9 cellular contexts compared by ENCODE assay signal in genomic region chr1:15966081-15966955, GRCh38. TPM values are rescaled to one million over a fixed set of nuclear protein-coding genes. Genes with fewer than 3 reads are reported as not detected.
DNase-seq lines count a peak whose midpoint lies in the region; ATAC-seq and TF ChIP-seq lines count a peak whose summit lies in the region.
"Had no signal": no experiment of that assay in that cellular context is flagged by ENCODE, and none has a peak within 500 bp of the region (broad histone marks: within the 10 kb centered on the region; RNA-seq: fewer than 3 reads in every experiment).

No MANE protein-coding gene starts in this region.

- H4K8ac ChIP-seq in IMR-90 (ENCODE audit: low read depth in 2 of 2, low read length in 2 of 2), result peak overlapping the region; percentile 57 to 71

- peaks cover 15% of the 10 kb centered on the region; the same call in 1 of the 2 replicates for H4K20me1 ChIP-seq in IMR-90 (ENCODE audit: insufficient read depth, low read length)

- DNase-seq in AG10803 (ENCODE audit: low read depth), result peak; percentile 46
- DNase-seq in IMR-90, result peak; percentile 79
- peak; percentile 81 for DNase-seq in activated T-cell treated with anti-CD3 and anti-CD28 coated beads for 24 hours (ENCODE audit: low read depth)
- peak; percentile 76 for DNase-seq in globus pallidus (ENCODE audit: low spot score)
- DNase-seq in stimulated activated CD4-positive, alpha-beta T cell treated with anti-CD3 and anti-CD28 coated beads, Interleukin-2, amount 100 ng/mL, for 4 hours (ENCODE audit: low read depth), result peak; percentile 70
- DNase-seq in NCI-H82 treated with DMSO at 0.1 percent for 48 hours (lab: John Stamatoyannopoulos, UW; ENCODE audit: unreplicated experiment), result no peak
- DNase-seq in cerebellum (ENCODE audit: low spot score), result no peak

- H3K23ac ChIP-seq in IMR-90 (ENCODE audit: low read depth, low read length), result peak overlapping the region; percentile 96

- WGBS in IMR-90 (ENCODE audit: extremely low coverage in 2 of 2, insufficient read length in 1 of 2), 2 experiments, result 8% methylated on average over 4 of the region's 18 CpGs; no CpG with 5 or more reads in 1 of the 2 experiments

- H3K4me3 ChIP-seq in AG10803 (ENCODE audit: low read length), result peak overlapping the region; percentile 21
- no peak overlapping the region for H3K4me3 ChIP-seq in IMR-90 (ENCODE audit: insufficient read depth, low read depth, low read length)

- peak overlapping the region; percentile 52 for H2BK5ac ChIP-seq in IMR-90 (ENCODE audit: low read depth, low read length, poor library complexity, severe bottlenecking)

- H3K4ac ChIP-seq in IMR-90 (ENCODE audit: low read depth, low read length), result peak overlapping the region; percentile 64

- H3K36me3 ChIP-seq in IMR-90 (ENCODE audit: control insufficient read depth, insufficient read depth, low read length), result peaks cover 19% of the 10 kb centered on the region

- peak overlapping the region; percentile 76 for H3K4me2 ChIP-seq in IMR-90 (ENCODE audit: low read depth, low read length)

- H3K79me1 ChIP-seq in IMR-90 (ENCODE audit: low read depth in 1 of 2, low read length in 2 of 2), result peaks cover 43 to 81% of the 10 kb centered on the region in 2 experiments

- POLR2A ChIA-PET in IMR-90 (lab: Charles Lee; ENCODE audit: unreplicated experiment), result no interaction called here

- BruUV-seq in IMR-90 (replicated peaks; lab: Mats Ljungman, UMichigan), result no TSS peak

- peak overlapping the region; percentile 92 for H3K14ac ChIP-seq in IMR-90 (replicated peaks; ENCODE audit: low read depth, low read length)

- peak overlapping the region; percentile 48; the same call in 2 of the 3 replicates for H2BK15ac ChIP-seq in IMR-90 (ENCODE audit: low read depth, low read length)

- CTCF ChIA-PET in IMR-90 (lab: Yijun Ruan, JAX), result interaction anchor here (1.1 kb wide), 1 partner anchor 29 kb away, joined by 3 read pairs; no protein-coding TSS in a partner anchor

- H2BK20ac ChIP-seq in IMR-90 (ENCODE audit: low read depth, low read length), result peak overlapping the region; percentile 35

- TF ChIP-seq POLR2A in IMR-90 (IDR thresholded peaks at IDR 0.05; ENCODE audit: low read depth, low read length), result no peak

- H4K5ac ChIP-seq in IMR-90 (ENCODE audit: low read depth, low read length), result peak overlapping the region; percentile 22; the same call in 1 of the 2 replicates

- H3K18ac ChIP-seq in IMR-90 (ENCODE audit: low read depth, low read length), result peak overlapping the region; percentile 7; the same call in 1 of the 2 replicates

- in situ Hi-C loops in IMR-90 (cut with MboI; ENCODE audit: low sequenced_read_pairs), result no loop called here

- H2AK9ac ChIP-seq in IMR-90 (replicated peaks; ENCODE audit: low read depth, low read length, poor library complexity), result peak overlapping the region; percentile 70

- no peaks in the 10 kb centered on the region for H3K27me3 ChIP-seq in IMR-90 (ENCODE audit: control insufficient read depth, insufficient read depth, low read length)

- intact Hi-C loops in IMR-90 (cut with micrococcal nuclease), result no loop called here

- H3K56ac ChIP-seq in IMR-90 (ENCODE audit: extremely low read depth, insufficient read depth, low read length), result peak overlapping the region; percentile 62

- H3K4me1 ChIP-seq in IMR-90 (ENCODE audit: control insufficient read depth, insufficient read depth, low read length), result peaks cover 15% of the 10 kb centered on the region

- TF ChIP-seq CTCF in AG10803 (conservative IDR thresholded peaks at IDR 0.05; ENCODE audit: low read length) (no peak), IMR-90 (conservative IDR thresholded peaks at IDR 0.05; ENCODE audit: low read depth, low read length) (no peak)

- H3K27ac ChIP-seq in IMR-90 (ENCODE audit: insufficient read depth, low read length), result peak overlapping the region; percentile 21
- H3K27ac ChIP-seq: epithelial cell of prostate had no signal

- peak overlapping the region; percentile 81 for H4K91ac ChIP-seq in IMR-90 (ENCODE audit: insufficient read depth, low read depth, low read length)

- peaks cover 23% of the 10 kb centered on the region for H3K9me1 ChIP-seq in IMR-90 (ENCODE audit: insufficient read depth, low read length)

- ATAC-seq in GM19468 (IDR thresholded peaks at IDR 0.05; ENCODE audit: extremely low read depth, unreplicated experiment) (peak; percentile 34), IMR-90 (ENCODE audit: low read depth) (peak; percentile 78)

- peak overlapping the region; percentile 35 for H2BK120ac ChIP-seq in IMR-90 (ENCODE audit: low read depth, low read length)

- TF ChIP-seq RAD21 in IMR-90 (IDR thresholded peaks at IDR 0.05; ENCODE audit: low read length), result no peak

- H2AK5ac ChIP-seq in IMR-90 (ENCODE audit: low read depth, low read length), result peak overlapping the region; percentile 83

- peak overlapping the region; percentile 40; the same call in 1 of the 2 replicates for H3K9ac ChIP-seq in IMR-90 (ENCODE audit: low read depth, low read length)

- no peaks in the 10 kb centered on the region for H3K9me3 ChIP-seq in IMR-90 (ENCODE audit: control insufficient read depth, insufficient read depth, low read length)

- no peak overlapping the region for H2AFZ ChIP-seq in IMR-90 (replicated peaks; ENCODE audit: low read length, poor library complexity)

- dilution Hi-C loops in IMR-90 (cut with HindIII; ENCODE audit: low sequenced_read_pairs, unreplicated experiment), result no loop called here

TF ChIP-seq in IMR-90, 13 proteins besides CTCF, POLR2A, EP300 and RAD21:
- TF ChIP-seq SMC3 (IDR thresholded peaks at IDR 0.05; ENCODE audit: low read depth, low read length) (no peak), USF2 (IDR thresholded peaks at IDR 0.05; ENCODE audit: low read depth, low read length) (peak; percentile 28; the same call in 1 of the 2 replicates), FOS (IDR thresholded peaks at IDR 0.05; ENCODE audit: low read depth, low read length) (peak; percentile 31; the same call in 1 of the 2 replicates)

RNA-seq across cellular contexts. Expression of gene ZBTB17, which starts 9.6 kb away (rescaled TPM):
- total RNA-seq in IMR-90 (2012; rRNA removed) (26.3 and 29.7 TPM in 2 replicates), cerebellum (30.9 TPM)
- 58.2 and 65.5 TPM in 2 replicates for polyA plus RNA-seq in IMR-90 (2012; rRNA removed)
- polyA plus RNA-seq in IMR-90 (2012; cell fraction: cytosol; rRNA removed), result 27.1 and 37.4 TPM in 2 replicates
- 190 and 417 TPM in 2 replicates for polyA plus RNA-seq in IMR-90 (2012; cell fraction: nucleus; rRNA removed; ENCODE audit: low replicate concordance)

RNA-seq across cellular contexts. Expression of gene SRARP, which starts 37.7 kb away (rescaled TPM):
- not detected in 2 replicates for total RNA-seq in IMR-90 (2012; rRNA removed)
- polyA plus RNA-seq in IMR-90 (2012; rRNA removed), result not detected in 2 replicates
- not detected in 2 replicates for polyA plus RNA-seq in IMR-90 (2012; cell fraction: cytosol; rRNA removed)
- polyA plus RNA-seq in IMR-90 (2012; cell fraction: nucleus; rRNA removed; ENCODE audit: low replicate concordance), result not detected in 2 replicates
- total RNA-seq in cerebellum, result 0.82 TPM

RNA-seq across cellular contexts. Expression of gene HSPB7, which starts 51.5 kb away (rescaled TPM):
- 0.54 and 0.56 TPM in 2 replicates for total RNA-seq in IMR-90 (2012; rRNA removed)
- polyA plus RNA-seq in IMR-90 (2012; rRNA removed), result 3.0 and 4.3 TPM in 2 replicates
- polyA plus RNA-seq in IMR-90 (2012; cell fraction: cytosol; rRNA removed), result 2.7 and 5.1 TPM in 2 replicates
- polyA plus RNA-seq in IMR-90 (2012; cell fraction: nucleus; rRNA removed; ENCODE audit: low replicate concordance), result 3.0 and 6.7 TPM in 2 replicates
- 0.36 TPM for total RNA-seq in cerebellum

RNA-seq across cellular contexts. Expression of gene CLCNKA, which starts 55.5 kb away (rescaled TPM):
- total RNA-seq in IMR-90 (2012; rRNA removed), result not detected in 2 replicates
- polyA plus RNA-seq in IMR-90 (2012; rRNA removed), result 0.05 TPM in 1 of 2 replicates, not detected in the other
- polyA plus RNA-seq in IMR-90 (2012; cell fraction: cytosol; rRNA removed), result 0.07 and 0.16 TPM in 2 replicates
- polyA plus RNA-seq in IMR-90 (2012; cell fraction: nucleus; rRNA removed; ENCODE audit: low replicate concordance), result 0.76 and 1.0 TPM in 2 replicates
- total RNA-seq in cerebellum, result not detected

Comparison
In these comparisons a context has a peak if more than half of its experiments do, and no peak if none do; other contexts are left out.
1. DNase-seq: peak in AG10803 (single experiment), IMR-90 (single experiment), activated T-cell treated with anti-CD3 and anti-CD28 coated beads for 24 hours (single experiment), globus pallidus (single experiment) and stimulated activated CD4-positive, alpha-beta T cell treated with anti-CD3 and anti-CD28 coated beads, Interleukin-2, amount 100 ng/mL, for 4 hours (single experiment); none in NCI-H82 treated with DMSO at 0.1 percent for 48 hours (single experiment) and cerebellum (single experiment).